ENCODE assay signal across 9 cellular contexts in genomic region chr12:98154850-98155249, GRCh38.
DNase-seq lines count a peak whose midpoint lies in the region; FAIRE-seq and TF ChIP-seq lines count a peak whose summit lies in the region.
"Had no signal": no experiment of that assay in that cellular context is flagged by ENCODE, and none has a peak within 500 bp of the region (broad histone marks: within the 10 kb centered on the region; RNA-seq: fewer than 3 reads in every experiment).

No MANE protein-coding gene starts in this region.

- no peak overlapping the region for H3K4me3 ChIP-seq in keratinocyte (ENCODE audit: control insufficient read depth in 2 of 3, extremely low read depth in 1 of 3, insufficient read depth in 2 of 3, low read depth in 1 of 3, low read length in 3 of 3)
- H3K4me3 ChIP-seq: coronary artery had no signal

- dilution Hi-C loops in keratinocyte (cut with MboI; ENCODE audit: extremely low pct_ligation_motif_present, low sequenced_read_pairs), result no loop called here

- H3K4me3 Mint-ChIP-seq in Calu3 (ENCODE audit: low read depth, unreplicated experiment), result no peak overlapping the region

- no peak overlapping the region for H3K4me2 ChIP-seq in keratinocyte (ENCODE audit: control insufficient read depth, extremely low read depth, insufficient read depth, low read depth, low read length)

- no peak for FAIRE-seq in keratinocyte (lab: Jason Lieb, UNC)

- no peaks in the 10 kb centered on the region for H3K27me3 Mint-ChIP-seq in Calu3 (ENCODE audit: unreplicated experiment)

- no peak overlapping the region for H3K27ac ChIP-seq in keratinocyte (ENCODE audit: control insufficient read depth, insufficient read depth, low read length)
- H3K27ac ChIP-seq: coronary artery had no signal

- H3K9me1 ChIP-seq in keratinocyte (ENCODE audit: control insufficient read depth, extremely low read depth, insufficient read depth, low read length), result no peaks in the 10 kb centered on the region

- no peaks in the 10 kb centered on the region for H3K79me2 ChIP-seq in keratinocyte (ENCODE audit: control insufficient read depth, insufficient read depth, low read length)

- no peaks in the 10 kb centered on the region for H3K27me3 ChIP-seq in keratinocyte (ENCODE audit: control insufficient read depth, extremely low read depth, insufficient read depth, low read length)

- no peaks in the 10 kb centered on the region for H4K20me1 ChIP-seq in keratinocyte (ENCODE audit: control insufficient read depth, extremely low read depth, insufficient read depth, low read length)

- no TSS peak for BruUV-seq in Calu3 (replicated peaks; lab: Mats Ljungman, UMichigan)

- H3K4me1 ChIP-seq in keratinocyte (ENCODE audit: control insufficient read depth, extremely low read depth, insufficient read depth, low read length), result no peaks in the 10 kb centered on the region

- H3K9me3 ChIP-seq in keratinocyte (ENCODE audit: control insufficient read depth, low read depth, low read length), result no peaks in the 10 kb centered on the region

- peak; percentile 44 for TF ChIP-seq CTCF in Calu3 (IDR thresholded peaks at IDR 0.05; ENCODE audit: unreplicated experiment)
- TF ChIP-seq CTCF in keratinocyte (optimal IDR thresholded peaks at IDR 0.05 in 1 of 3, IDR thresholded peaks at IDR 0.05 in 1 of 3, conservative IDR thresholded peaks at IDR 0.05 in 1 of 3; ENCODE audit: extremely low read depth in 1 of 3, insufficient read depth in 2 of 3, low read length in 3 of 3), result peak; percentile 27 to 62 (median 48)

- peaks cover 8% of the 10 kb centered on the region for H3K4me1 Mint-ChIP-seq in Calu3 (ENCODE audit: low read depth, unreplicated experiment)

- H3K36me3 ChIP-seq in keratinocyte (ENCODE audit: control insufficient read depth in 2 of 2, extremely low read depth in 1 of 2, insufficient read depth in 2 of 2, low read length in 2 of 2), result no peaks in the 10 kb centered on the region

- peak; percentile 61 for DNase-seq in Calu3
- peak; percentile 61 for DNase-seq in NCI-H1436 treated with DMSO at 0.1 percent for 48 hours (lab: John Stamatoyannopoulos, UW)
- peak; percentile 37 for DNase-seq in SK-N-DZ (ENCODE audit: low spot score)
- no peak for DNase-seq in keratinocyte (ENCODE audit: low read depth, low spot score)
- no peak for DNase-seq in GF-D8 (lab: John Stamatoyannopoulos, UW)
- DNase-seq in HuH-7.5 (ENCODE audit: low spot score), result no peak
- no peak for DNase-seq in NCI-H524 treated with DMSO at 0.1 percent for 48 hours (lab: John Stamatoyannopoulos, UW)
- no peak for DNase-seq in dedifferentiated amniotic fluid mesenchymal stem cell (ENCODE audit: extremely low spot score)

- H3K27ac Mint-ChIP-seq in Calu3 (ENCODE audit: unreplicated experiment), result no peak overlapping the region

- no peak overlapping the region for H2AFZ ChIP-seq in keratinocyte (ENCODE audit: control insufficient read depth, low read length)

- intact Hi-C loops in Calu3 (cut with micrococcal nuclease; ENCODE audit: unreplicated experiment), result loop anchor here (1.0 to 10.0 kb wide), 8 partner anchors 152 to 1580 kb away; no protein-coding TSS in a partner anchor

- H3K36me3 Mint-ChIP-seq in Calu3 (ENCODE audit: insufficient read depth, unreplicated experiment), result no peaks in the 10 kb centered on the region

- CTCF ChIA-PET in Calu3 (lab: Charles Lee), result interaction anchor here (0.6 to 1.0 kb wide), 2 partner anchors 291 to 1167 kb away, joined by 3 to 8 read pairs; no protein-coding TSS in a partner anchor

- H3K9ac ChIP-seq in keratinocyte (ENCODE audit: control insufficient read depth, extremely low read depth, insufficient read depth, low read length), result no peak overlapping the region

- H3K9me3 Mint-ChIP-seq in Calu3 (ENCODE audit: low read depth, unreplicated experiment), result no peaks in the 10 kb centered on the region

Comparison
In these comparisons a context has a peak if more than half of its experiments do, and no peak if none do; other contexts are left out.
1. DNase-seq: peak in Calu3 (single experiment), NCI-H1436 treated with DMSO at 0.1 percent for 48 hours (single experiment) and SK-N-DZ (single experiment); none in keratinocyte (single experiment), GF-D8 (single experiment), HuH-7.5 (single experiment), NCI-H524 treated with DMSO at 0.1 percent for 48 hours (single experiment) and dedifferentiated amniotic fluid mesenchymal stem cell (single experiment).